In the genomic region with DNA sequence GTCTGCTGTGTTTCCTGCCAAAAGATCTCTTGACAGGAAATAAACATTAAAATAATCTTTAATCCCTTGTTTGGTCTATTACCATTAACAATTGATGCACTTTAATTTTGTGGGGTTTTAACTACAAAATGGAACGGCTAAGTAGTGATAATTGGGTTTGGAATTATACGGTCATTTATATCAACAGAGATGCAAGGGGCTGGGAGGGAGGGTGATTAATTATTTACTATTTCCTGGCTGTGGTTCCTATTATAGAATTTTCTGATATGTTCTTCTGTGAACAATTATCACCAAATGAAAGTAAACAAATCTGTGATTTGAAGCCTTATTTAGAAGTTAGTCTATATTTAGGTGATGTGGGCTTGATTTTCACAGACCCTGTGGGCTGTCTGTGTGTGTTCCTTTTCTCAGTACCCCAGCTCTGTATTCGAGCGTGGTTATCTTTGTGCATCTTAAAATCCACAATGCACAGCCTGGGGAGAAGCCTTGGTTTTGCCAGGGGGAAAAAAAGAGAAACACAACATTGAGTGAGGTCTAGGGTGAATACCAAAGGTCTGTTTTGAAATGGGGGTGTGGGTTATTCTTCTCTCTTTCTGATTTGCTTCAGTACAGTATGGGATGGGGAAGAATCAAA, we compare ENCODE assay signal across 20 cellular contexts.
A peak's percentile ranks its signal among the peaks of the same experiment; 100 is the strongest.
DNase-seq lines count a peak whose midpoint lies in the region; ATAC-seq, FAIRE-seq and TF ChIP-seq lines count a peak whose summit lies in the region.
"Had no signal": no experiment of that assay in that cellular context is flagged by ENCODE, and none has a peak within 500 bp of the region (broad histone marks: within the 10 kb centered on the region; RNA-seq: fewer than 3 reads in every experiment).

No MANE protein-coding gene starts in this region.

- no peaks in the 10 kb centered on the region for H3K27me3 Mint-ChIP-seq in CD4-positive, CD25-positive, alpha-beta regulatory T cell
- H3K27me3 Mint-ChIP-seq in activated T-cell treated with anti-CD3 and anti-CD28 coated beads, Interleukin-2, amount 50 U/mL, for 72 hours (ENCODE audit: low read depth) = no peaks in the 10 kb centered on the region
- H3K27me3 Mint-ChIP-seq in GM23338 (ENCODE audit: insufficient read depth, low read depth, poor library complexity) = no peaks in the 10 kb centered on the region
- H3K27me3 Mint-ChIP-seq: CD4-positive, alpha-beta T cell had no signal

- TF ChIP-seq CTCF in parathyroid adenoma (IDR thresholded peaks at IDR 0.05) (no peak), GM23338 (conservative IDR thresholded peaks at IDR 0.05; ENCODE audit: low read depth in 2 of 2) (no peak)

- no peak overlapping the region for H3K9ac ChIP-seq in parathyroid adenoma

- no peaks in the 10 kb centered on the region; the same call in 1 of the 2 replicates for H4K20me1 ChIP-seq in GM23338 (replicated peaks; ENCODE audit: insufficient read depth)

- H3K4me1 Mint-ChIP-seq in CD4-positive, CD25-positive, alpha-beta regulatory T cell = peaks cover 5 to 16% (median 9%) of the 10 kb centered on the region in 4 donors
- H3K4me1 Mint-ChIP-seq in activated T-cell treated with anti-CD3 and anti-CD28 coated beads, Interleukin-2, amount 50 U/mL, for 72 hours (ENCODE audit: low read depth) = no peaks in the 10 kb centered on the region
- H3K4me1 Mint-ChIP-seq in GM23338 = no peaks in the 10 kb centered on the region

- H3K9me3 Mint-ChIP-seq in CD4-positive, CD25-positive, alpha-beta regulatory T cell = no peaks in the 10 kb centered on the region
- H3K9me3 Mint-ChIP-seq in activated T-cell treated with anti-CD3 and anti-CD28 coated beads, Interleukin-2, amount 50 U/mL, for 72 hours = no peaks in the 10 kb centered on the region
- no peaks in the 10 kb centered on the region for H3K9me3 Mint-ChIP-seq in GM23338
- H3K9me3 Mint-ChIP-seq: CD4-positive, alpha-beta T cell; H9 had no signal

- no peak overlapping the region for H3K4me3 ChIP-seq in CD4-positive, CD25-positive, alpha-beta regulatory T cell (ENCODE audit: low read depth, low read length)
- H3K4me3 ChIP-seq in parathyroid adenoma (ENCODE audit: low read depth, low read length) (no peak overlapping the region), GM23338 (no peak overlapping the region)
- H3K4me3 ChIP-seq: K562, MG63, PC-9 had no signal

- no peak overlapping the region for H3K4me2 ChIP-seq in parathyroid adenoma (ENCODE audit: low read length)
- H3K4me2 ChIP-seq in GM23338 = no peak overlapping the region
- H3K4me2 ChIP-seq: PC-9 had no signal

- no peaks in the 10 kb centered on the region for H3F3A ChIP-seq in GM23338 (replicated peaks; ENCODE audit: low read depth)

- FAIRE-seq in islet of Langerhans (lab: Jason Lieb, UNC) = peak; percentile 55
- FAIRE-seq: K562 had no signal

- no peaks in the 10 kb centered on the region for H3K27me3 ChIP-seq in CD4-positive, CD25-positive, alpha-beta regulatory T cell (ENCODE audit: control insufficient read depth, insufficient read depth, low read length)
- H3K27me3 ChIP-seq in parathyroid adenoma (ENCODE audit: control insufficient read depth, insufficient read depth, low read length) (no peaks in the 10 kb centered on the region), GM23338 (ENCODE audit: insufficient read depth) (no peaks in the 10 kb centered on the region)
- H3K27me3 ChIP-seq: MG63 had no signal

- DNase-seq in CD4-positive, CD25-positive, alpha-beta regulatory T cell = no peak
- DNase-seq in NCI-H748 (lab: John Stamatoyannopoulos, UW; ENCODE audit: unreplicated experiment) (peak; percentile 58), GM23338 (ENCODE audit: low spot score) (no peak), occipital lobe (lab: John Stamatoyannopoulos, UW) (no peak)
- no peak for DNase-seq in activated T-cell treated with anti-CD3 and anti-CD28 coated beads, Interleukin-2, amount 50 U/mL, for 72 hours
- DNase-seq: CD4-positive, alpha-beta T cell; DMS79; H9; HFFc6; MG63; NCI-H146; NCI-H2029; NCI-H226; NCI-H510A treated with DMSO at 0.1 percent for 48 hours; PC-9; RPMI8226; SHP77 had no signal

- H2AFZ ChIP-seq in parathyroid adenoma (peak overlapping the region; percentile 71), GM23338 (no peak overlapping the region)
- H2AFZ ChIP-seq: PC-9 had no signal

- no peak for ATAC-seq in CD4-positive, CD25-positive, alpha-beta regulatory T cell (ENCODE audit: low read depth in 2 of 2)
- no peak for ATAC-seq in activated T-cell treated with anti-CD3 and anti-CD28 coated beads, Interleukin-2, amount 50 U/mL, for 72 hours (replicated peaks in 1 of 2)
- no peak for ATAC-seq in GM23338
- ATAC-seq: K562 had no signal

- H3K79me2 ChIP-seq in parathyroid adenoma (peaks cover 3% of the 10 kb centered on the region), GM23338 (replicated peaks; ENCODE audit: insufficient read depth) (no peaks in the 10 kb centered on the region)

- no peaks in the 10 kb centered on the region for H3K9me3 ChIP-seq in CD4-positive, CD25-positive, alpha-beta regulatory T cell (ENCODE audit: control insufficient read depth in 2 of 2, low read length in 2 of 2)
- no peaks in the 10 kb centered on the region for H3K9me3 ChIP-seq in parathyroid adenoma (ENCODE audit: control insufficient read depth, low read length)
- H3K9me3 ChIP-seq: MG63 had no signal

- peaks cover 4% of the 10 kb centered on the region for H3K4me1 ChIP-seq in CD4-positive, CD25-positive, alpha-beta regulatory T cell (ENCODE audit: control insufficient read depth, insufficient read depth, low read length, poor library complexity, severe bottlenecking)
- H3K4me1 ChIP-seq in parathyroid adenoma = peaks cover 16% of the 10 kb centered on the region
- H3K4me1 ChIP-seq in GM23338 (ENCODE audit: insufficient read depth) = peaks cover 5% of the 10 kb centered on the region; the same call in 1 of the 2 replicates

- H3K4me3 Mint-ChIP-seq in CD4-positive, CD25-positive, alpha-beta regulatory T cell = no peak overlapping the region
- no peak overlapping the region for H3K4me3 Mint-ChIP-seq in activated T-cell treated with anti-CD3 and anti-CD28 coated beads, Interleukin-2, amount 50 U/mL, for 72 hours
- no peak overlapping the region for H3K4me3 Mint-ChIP-seq in GM23338
- H3K4me3 Mint-ChIP-seq: CD4-positive, alpha-beta T cell; H9; HFFc6 had no signal

- H3K27ac Mint-ChIP-seq in CD4-positive, CD25-positive, alpha-beta regulatory T cell = peak overlapping the region in 2 of 3 donors; percentile 64 to 66
- no peak overlapping the region for H3K27ac Mint-ChIP-seq in activated T-cell treated with anti-CD3 and anti-CD28 coated beads, Interleukin-2, amount 50 U/mL, for 72 hours
- no peak overlapping the region for H3K27ac Mint-ChIP-seq in GM23338
- H3K27ac Mint-ChIP-seq: CD4-positive, alpha-beta T cell; HFFc6 had no signal

- H3K36me3 ChIP-seq in CD4-positive, CD25-positive, alpha-beta regulatory T cell (ENCODE audit: control insufficient read depth, insufficient read depth, low read length) = no peaks in the 10 kb centered on the region
- no peaks in the 10 kb centered on the region for H3K36me3 ChIP-seq in parathyroid adenoma (ENCODE audit: control insufficient read depth, insufficient read depth, low read length)
- no peaks in the 10 kb centered on the region for H3K36me3 ChIP-seq in GM23338 (ENCODE audit: insufficient read depth)
- H3K36me3 ChIP-seq: MG63 had no signal

- H3K9me2 ChIP-seq in GM23338 (ENCODE audit: insufficient read depth) = no peaks in the 10 kb centered on the region

- no peaks in the 10 kb centered on the region for H3K36me3 Mint-ChIP-seq in CD4-positive, CD25-positive, alpha-beta regulatory T cell
- H3K36me3 Mint-ChIP-seq in activated T-cell treated with anti-CD3 and anti-CD28 coated beads, Interleukin-2, amount 50 U/mL, for 72 hours (ENCODE audit: insufficient read depth in 2 of 2) = no peaks in the 10 kb centered on the region
- no peaks in the 10 kb centered on the region for H3K36me3 Mint-ChIP-seq in GM23338 (ENCODE audit: low read depth)

- H3K27ac ChIP-seq in CD4-positive, CD25-positive, alpha-beta regulatory T cell (ENCODE audit: insufficient read depth, low read length, poor library complexity, severe bottlenecking) = no peak overlapping the region
- H3K27ac ChIP-seq in parathyroid adenoma = no peak overlapping the region
- H3K27ac ChIP-seq in GM23338 (ENCODE audit: low read depth) = no peak overlapping the region
- H3K27ac ChIP-seq: PC-9 had no signal

TF ChIP-seq in GM23338, 12 proteins besides CTCF, POLR2A, EP300 and RAD21:
- no peak for TF ChIP-seq JUNB (IDR thresholded peaks at IDR 0.05; ENCODE audit: unreplicated experiment)
- TF ChIP-seq EZH2phosphoT487 (IDR thresholded peaks at IDR 0.05; ENCODE audit: unreplicated experiment) = no peak
- no peak for TF ChIP-seq STAT1 (IDR thresholded peaks at IDR 0.05; ENCODE audit: unreplicated experiment)
- TF ChIP-seq EZH2 (IDR thresholded peaks at IDR 0.05; ENCODE audit: low read depth, unreplicated experiment) = no peak
- TF ChIP-seq NANOG (IDR thresholded peaks at IDR 0.05; ENCODE audit: borderline replicate concordance) = no peak
- no peak for TF ChIP-seq CREB1 (CRISPR knock-in tag; IDR thresholded peaks at IDR 0.05; ENCODE audit: low read depth)
- TF ChIP-seq POLR2AphosphoS5 (IDR thresholded peaks at IDR 0.05; ENCODE audit: low read depth) = no peak
- TF ChIP-seq, protein P1, sequence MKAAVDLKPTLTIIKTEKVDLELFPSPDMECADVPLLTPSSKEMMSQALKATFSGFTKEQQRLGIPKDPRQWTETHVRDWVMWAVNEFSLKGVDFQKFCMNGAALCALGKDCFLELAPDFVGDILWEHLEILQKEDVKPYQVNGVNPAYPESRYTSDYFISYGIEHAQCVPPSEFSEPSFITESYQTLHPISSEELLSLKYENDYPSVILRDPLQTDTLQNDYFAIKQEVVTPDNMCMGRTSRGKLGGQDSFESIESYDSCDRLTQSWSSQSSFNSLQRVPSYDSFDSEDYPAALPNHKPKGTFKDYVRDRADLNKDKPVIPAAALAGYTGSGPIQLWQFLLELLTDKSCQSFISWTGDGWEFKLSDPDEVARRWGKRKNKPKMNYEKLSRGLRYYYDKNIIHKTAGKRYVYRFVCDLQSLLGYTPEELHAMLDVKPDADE (IDR thresholded peaks at IDR 0.05) = no peak

Comparison
In these comparisons a context has a peak if more than half of its experiments do, and no peak if none do; other contexts are left out.
1. H3K27ac Mint-ChIP-seq: peak in CD4-positive, CD25-positive, alpha-beta regulatory T cell (2 of 3); none in activated T-cell treated with anti-CD3 and anti-CD28 coated beads, Interleukin-2, amount 50 U/mL, for 72 hours (single experiment) and GM23338 (single experiment).